1 cellular context compared by ENCODE assay signal in the genomic region with DNA sequence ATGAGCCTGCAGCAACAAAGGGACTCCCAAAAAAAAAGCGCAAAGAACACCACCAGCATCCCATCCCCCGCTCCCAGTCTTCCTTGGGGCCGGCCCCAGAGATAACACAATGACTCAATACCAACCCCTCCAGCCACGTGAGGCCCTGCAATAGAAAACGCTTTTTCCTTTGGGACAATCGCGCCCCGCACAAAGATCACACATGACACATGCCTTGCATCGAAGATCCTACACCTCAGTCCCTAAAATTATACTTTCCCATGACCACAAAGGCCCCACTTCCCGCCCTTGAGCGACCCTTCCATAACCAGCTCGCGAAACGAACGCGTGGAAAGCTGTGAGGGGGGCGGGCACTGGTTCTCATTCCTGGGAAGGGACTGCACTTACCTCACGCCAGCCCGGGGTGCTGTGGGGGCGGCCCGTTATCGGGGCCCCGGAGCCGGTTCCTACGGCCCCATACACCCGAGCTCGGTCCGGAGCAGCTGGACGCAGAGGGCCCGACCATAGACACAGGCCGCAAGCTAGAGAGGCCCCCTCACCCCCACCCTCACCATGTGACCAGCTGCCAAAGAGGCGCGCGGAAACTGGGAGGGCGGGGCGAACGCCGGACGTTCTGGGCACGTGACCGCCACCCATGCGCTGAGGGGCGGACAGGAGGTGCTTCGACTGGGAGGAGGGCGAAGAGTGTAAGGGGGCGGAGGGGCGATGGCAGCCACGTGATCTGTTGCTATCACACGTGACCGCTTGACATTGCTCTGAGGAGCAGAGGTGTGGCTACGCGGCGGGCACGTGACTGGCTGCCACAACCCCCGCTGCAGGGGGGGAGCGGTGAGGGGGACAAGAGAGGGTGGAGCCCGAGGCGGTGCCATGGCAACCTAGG.
TF ChIP-seq lines count a peak whose summit lies in the region.

A gene (minus strand): TSS at position 523 of the 880 bp plus-strand sequence. CDS start 593 bp downstream, outside the sequence.

TF ChIP-seq in K562, 482 proteins besides CTCF, POLR2A, EP300 and RAD21 (continued from another document and continues in another):
- peak; percentile 88 for TF ChIP-seq ATF7 (IDR thresholded peaks at IDR 0.05)
- no peak for TF ChIP-seq ZNF766 (CRISPR knock-in tag; conservative IDR thresholded peaks at IDR 0.05)
- peak; percentile 77 for TF ChIP-seq ARID1B (IDR thresholded peaks at IDR 0.05)
- no peak for TF ChIP-seq NFIX (CRISPR knock-in tag; IDR thresholded peaks at IDR 0.05; ENCODE audit: low read depth)
- peak in 1 of 2 experiments; percentile 71; a peak in 1 of 3 replicates for TF ChIP-seq CBX3 (IDR thresholded peaks at IDR 0.05; ENCODE audit: borderline replicate concordance in 1 of 2, low read length in 2 of 2)
- TF ChIP-seq ZNF174 (CRISPR knock-in tag; IDR thresholded peaks at IDR 0.05): no peak
- peak; percentile 60 for TF ChIP-seq PHF20 (IDR thresholded peaks at IDR 0.05; ENCODE audit: partially characterized antibody)
- TF ChIP-seq MBD2 (IDR thresholded peaks at IDR 0.05; ENCODE audit: borderline replicate concordance, low read depth): peak; percentile 54; the same call in 1 of the 2 replicates
- TF ChIP-seq MCM2 (IDR thresholded peaks at IDR 0.05; ENCODE audit: low read depth): no peak
- TF ChIP-seq FOXJ3 (CRISPR knock-in tag; IDR thresholded peaks at IDR 0.05): no peak
- TF ChIP-seq KAT2B (IDR thresholded peaks at IDR 0.05; ENCODE audit: low read depth, low read length): no peak
- TF ChIP-seq GTF2A2 (tag; IDR thresholded peaks at IDR 0.05): no peak
- peak; percentile 94 for TF ChIP-seq BMI1 (IDR thresholded peaks at IDR 0.05; ENCODE audit: low read length)
- TF ChIP-seq SNRNP70 (optimal IDR thresholded peaks at IDR 0.05; ENCODE audit: low read depth, low read length): no peak
- TF ChIP-seq, protein P1, sequence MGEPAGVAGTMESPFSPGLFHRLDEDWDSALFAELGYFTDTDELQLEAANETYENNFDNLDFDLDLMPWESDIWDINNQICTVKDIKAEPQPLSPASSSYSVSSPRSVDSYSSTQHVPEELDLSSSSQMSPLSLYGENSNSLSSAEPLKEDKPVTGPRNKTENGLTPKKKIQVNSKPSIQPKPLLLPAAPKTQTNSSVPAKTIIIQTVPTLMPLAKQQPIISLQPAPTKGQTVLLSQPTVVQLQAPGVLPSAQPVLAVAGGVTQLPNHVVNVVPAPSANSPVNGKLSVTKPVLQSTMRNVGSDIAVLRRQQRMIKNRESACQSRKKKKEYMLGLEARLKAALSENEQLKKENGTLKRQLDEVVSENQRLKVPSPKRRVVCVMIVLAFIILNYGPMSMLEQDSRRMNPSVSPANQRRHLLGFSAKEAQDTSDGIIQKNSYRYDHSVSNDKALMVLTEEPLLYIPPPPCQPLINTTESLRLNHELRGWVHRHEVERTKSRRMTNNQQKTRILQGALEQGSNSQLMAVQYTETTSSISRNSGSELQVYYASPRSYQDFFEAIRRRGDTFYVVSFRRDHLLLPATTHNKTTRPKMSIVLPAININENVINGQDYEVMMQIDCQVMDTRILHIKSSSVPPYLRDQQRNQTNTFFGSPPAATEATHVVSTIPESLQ (CRISPR knock-in tag; IDR thresholded peaks at IDR 0.05): peak; percentile 92
- TF ChIP-seq GATAD2B (IDR thresholded peaks at IDR 0.05; ENCODE audit: borderline replicate concordance): no peak; the same call in 1 of the 2 replicates
- peak; percentile 93 for TF ChIP-seq ZNF589 (CRISPR knock-in tag; IDR thresholded peaks at IDR 0.05; ENCODE audit: low read depth)
- TF ChIP-seq, protein P2, sequence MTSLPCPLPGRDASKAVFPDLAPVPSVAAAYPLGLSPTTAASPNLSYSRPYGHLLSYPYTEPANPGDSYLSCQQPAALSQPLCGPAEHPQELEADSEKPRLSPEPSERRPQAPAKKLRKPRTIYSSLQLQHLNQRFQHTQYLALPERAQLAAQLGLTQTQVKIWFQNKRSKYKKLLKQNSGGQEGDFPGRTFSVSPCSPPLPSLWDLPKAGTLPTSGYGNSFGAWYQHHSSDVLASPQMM (CRISPR knock-in tag; IDR thresholded peaks at IDR 0.05): no peak
- TF ChIP-seq, protein P3, sequence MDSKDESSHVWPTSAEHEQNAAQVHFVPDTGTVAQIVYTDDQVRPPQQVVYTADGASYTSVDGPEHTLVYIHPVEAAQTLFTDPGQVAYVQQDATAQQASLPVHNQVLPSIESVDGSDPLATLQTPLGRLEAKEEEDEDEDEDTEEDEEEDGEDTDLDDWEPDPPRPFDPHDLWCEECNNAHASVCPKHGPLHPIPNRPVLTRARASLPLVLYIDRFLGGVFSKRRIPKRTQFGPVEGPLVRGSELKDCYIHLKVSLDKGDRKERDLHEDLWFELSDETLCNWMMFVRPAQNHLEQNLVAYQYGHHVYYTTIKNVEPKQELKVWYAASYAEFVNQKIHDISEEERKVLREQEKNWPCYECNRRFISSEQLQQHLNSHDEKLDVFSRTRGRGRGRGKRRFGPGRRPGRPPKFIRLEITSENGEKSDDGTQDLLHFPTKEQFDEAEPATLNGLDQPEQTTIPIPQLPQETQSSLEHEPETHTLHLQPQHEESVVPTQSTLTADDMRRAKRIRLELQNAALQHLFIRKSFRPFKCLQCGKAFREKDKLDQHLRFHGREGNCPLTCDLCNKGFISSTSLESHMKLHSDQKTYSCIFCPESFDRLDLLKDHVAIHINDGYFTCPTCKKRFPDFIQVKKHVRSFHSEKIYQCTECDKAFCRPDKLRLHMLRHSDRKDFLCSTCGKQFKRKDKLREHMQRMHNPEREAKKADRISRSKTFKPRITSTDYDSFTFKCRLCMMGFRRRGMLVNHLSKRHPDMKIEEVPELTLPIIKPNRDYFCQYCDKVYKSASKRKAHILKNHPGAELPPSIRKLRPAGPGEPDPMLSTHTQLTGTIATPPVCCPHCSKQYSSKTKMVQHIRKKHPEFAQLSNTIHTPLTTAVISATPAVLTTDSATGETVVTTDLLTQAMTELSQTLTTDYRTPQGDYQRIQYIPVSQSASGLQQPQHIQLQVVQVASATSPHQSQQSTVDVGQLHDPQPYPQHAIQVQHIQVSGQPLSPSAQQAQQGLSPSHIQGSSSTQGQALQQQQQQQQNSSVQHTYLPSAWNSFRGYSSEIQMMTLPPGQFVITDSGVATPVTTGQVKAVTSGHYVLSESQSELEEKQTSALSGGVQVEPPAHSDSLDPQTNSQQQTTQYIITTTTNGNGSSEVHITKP (IDR thresholded peaks at IDR 0.05; ENCODE audit: partially characterized antibody): peak; percentile 65
- TF ChIP-seq, protein P4, sequence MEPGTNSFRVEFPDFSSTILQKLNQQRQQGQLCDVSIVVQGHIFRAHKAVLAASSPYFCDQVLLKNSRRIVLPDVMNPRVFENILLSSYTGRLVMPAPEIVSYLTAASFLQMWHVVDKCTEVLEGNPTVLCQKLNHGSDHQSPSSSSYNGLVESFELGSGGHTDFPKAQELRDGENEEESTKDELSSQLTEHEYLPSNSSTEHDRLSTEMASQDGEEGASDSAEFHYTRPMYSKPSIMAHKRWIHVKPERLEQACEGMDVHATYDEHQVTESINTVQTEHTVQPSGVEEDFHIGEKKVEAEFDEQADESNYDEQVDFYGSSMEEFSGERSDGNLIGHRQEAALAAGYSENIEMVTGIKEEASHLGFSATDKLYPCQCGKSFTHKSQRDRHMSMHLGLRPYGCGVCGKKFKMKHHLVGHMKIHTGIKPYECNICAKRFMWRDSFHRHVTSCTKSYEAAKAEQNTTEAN (CRISPR knock-in tag; IDR thresholded peaks at IDR 0.05): peak; percentile 30; the same call in 1 of the 2 replicates
- TF ChIP-seq FUS (optimal IDR thresholded peaks at IDR 0.05; ENCODE audit: low read depth, low read length): no peak
- no peak for TF ChIP-seq MAFK (IDR thresholded peaks at IDR 0.05; ENCODE audit: low read length)
- TF ChIP-seq, protein P5, sequence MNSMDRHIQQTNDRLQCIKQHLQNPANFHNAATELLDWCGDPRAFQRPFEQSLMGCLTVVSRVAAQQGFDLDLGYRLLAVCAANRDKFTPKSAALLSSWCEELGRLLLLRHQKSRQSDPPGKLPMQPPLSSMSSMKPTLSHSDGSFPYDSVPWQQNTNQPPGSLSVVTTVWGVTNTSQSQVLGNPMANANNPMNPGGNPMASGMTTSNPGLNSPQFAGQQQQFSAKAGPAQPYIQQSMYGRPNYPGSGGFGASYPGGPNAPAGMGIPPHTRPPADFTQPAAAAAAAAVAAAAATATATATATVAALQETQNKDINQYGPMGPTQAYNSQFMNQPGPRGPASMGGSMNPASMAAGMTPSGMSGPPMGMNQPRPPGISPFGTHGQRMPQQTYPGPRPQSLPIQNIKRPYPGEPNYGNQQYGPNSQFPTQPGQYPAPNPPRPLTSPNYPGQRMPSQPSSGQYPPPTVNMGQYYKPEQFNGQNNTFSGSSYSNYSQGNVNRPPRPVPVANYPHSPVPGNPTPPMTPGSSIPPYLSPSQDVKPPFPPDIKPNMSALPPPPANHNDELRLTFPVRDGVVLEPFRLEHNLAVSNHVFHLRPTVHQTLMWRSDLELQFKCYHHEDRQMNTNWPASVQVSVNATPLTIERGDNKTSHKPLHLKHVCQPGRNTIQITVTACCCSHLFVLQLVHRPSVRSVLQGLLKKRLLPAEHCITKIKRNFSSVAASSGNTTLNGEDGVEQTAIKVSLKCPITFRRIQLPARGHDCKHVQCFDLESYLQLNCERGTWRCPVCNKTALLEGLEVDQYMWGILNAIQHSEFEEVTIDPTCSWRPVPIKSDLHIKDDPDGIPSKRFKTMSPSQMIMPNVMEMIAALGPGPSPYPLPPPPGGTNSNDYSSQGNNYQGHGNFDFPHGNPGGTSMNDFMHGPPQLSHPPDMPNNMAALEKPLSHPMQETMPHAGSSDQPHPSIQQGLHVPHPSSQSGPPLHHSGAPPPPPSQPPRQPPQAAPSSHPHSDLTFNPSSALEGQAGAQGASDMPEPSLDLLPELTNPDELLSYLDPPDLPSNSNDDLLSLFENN (IDR thresholded peaks at IDR 0.05; ENCODE audit: low read depth in 2 of 2, low read length in 2 of 2): peak in 1 of 2 experiments; percentile 26; a peak in 1 of 4 replicates
- no peak for TF ChIP-seq RBM17 (IDR thresholded peaks at IDR 0.05; ENCODE audit: borderline replicate concordance, low read depth, low read length)
- TF ChIP-seq ESRRB (CRISPR knock-in tag; IDR thresholded peaks at IDR 0.05; ENCODE audit: borderline replicate concordance): no peak
- TF ChIP-seq HDAC3 (IDR thresholded peaks at IDR 0.05; ENCODE audit: borderline replicate concordance, partially characterized antibody): no peak
- TF ChIP-seq ZNF140 (CRISPR knock-in tag; IDR thresholded peaks at IDR 0.05): no peak
- TF ChIP-seq GABPA (tag; conservative IDR thresholded peaks at IDR 0.05; ENCODE audit: low read depth): peak; percentile 88
- no peak for TF ChIP-seq MED1 (CRISPR knock-in tag; IDR thresholded peaks at IDR 0.05; ENCODE audit: borderline replicate concordance)
- TF ChIP-seq ZSCAN29 (IDR thresholded peaks at IDR 0.05): no peak
- peak; percentile 81; the same call in 1 of the 2 replicates for TF ChIP-seq CBFB (CRISPR knock-in tag; IDR thresholded peaks at IDR 0.05)
- TF ChIP-seq ZNF408 (CRISPR knock-in tag; IDR thresholded peaks at IDR 0.05; ENCODE audit: low read depth): no peak
- peak; percentile 73 for TF ChIP-seq POLR2B (IDR thresholded peaks at IDR 0.05; ENCODE audit: low read depth, partially characterized antibody)
- no peak for TF ChIP-seq RBM15 (IDR thresholded peaks at IDR 0.05; ENCODE audit: insufficient read depth, low read length)
- TF ChIP-seq, protein P6, sequence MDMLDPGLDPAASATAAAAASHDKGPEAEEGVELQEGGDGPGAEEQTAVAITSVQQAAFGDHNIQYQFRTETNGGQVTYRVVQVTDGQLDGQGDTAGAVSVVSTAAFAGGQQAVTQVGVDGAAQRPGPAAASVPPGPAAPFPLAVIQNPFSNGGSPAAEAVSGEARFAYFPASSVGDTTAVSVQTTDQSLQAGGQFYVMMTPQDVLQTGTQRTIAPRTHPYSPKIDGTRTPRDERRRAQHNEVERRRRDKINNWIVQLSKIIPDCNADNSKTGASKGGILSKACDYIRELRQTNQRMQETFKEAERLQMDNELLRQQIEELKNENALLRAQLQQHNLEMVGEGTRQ (CRISPR knock-in tag; IDR thresholded peaks at IDR 0.05): peak; percentile 99
- no peak for TF ChIP-seq NCOA1 (IDR thresholded peaks at IDR 0.05; ENCODE audit: low read depth)
- TF ChIP-seq TSC22D4 (tag; IDR thresholded peaks at IDR 0.05): no peak
- no peak for TF ChIP-seq RBBP5 (IDR thresholded peaks at IDR 0.05; ENCODE audit: borderline replicate concordance, insufficient read depth, low read length, poor library complexity, severe bottlenecking)
- TF ChIP-seq RB1 (IDR thresholded peaks at IDR 0.05; ENCODE audit: low read depth): peak; percentile 92
- peak; percentile 66; the same call in 1 of the 2 replicates for TF ChIP-seq EHMT2 (IDR thresholded peaks at IDR 0.05)
